In the genomic region with DNA sequence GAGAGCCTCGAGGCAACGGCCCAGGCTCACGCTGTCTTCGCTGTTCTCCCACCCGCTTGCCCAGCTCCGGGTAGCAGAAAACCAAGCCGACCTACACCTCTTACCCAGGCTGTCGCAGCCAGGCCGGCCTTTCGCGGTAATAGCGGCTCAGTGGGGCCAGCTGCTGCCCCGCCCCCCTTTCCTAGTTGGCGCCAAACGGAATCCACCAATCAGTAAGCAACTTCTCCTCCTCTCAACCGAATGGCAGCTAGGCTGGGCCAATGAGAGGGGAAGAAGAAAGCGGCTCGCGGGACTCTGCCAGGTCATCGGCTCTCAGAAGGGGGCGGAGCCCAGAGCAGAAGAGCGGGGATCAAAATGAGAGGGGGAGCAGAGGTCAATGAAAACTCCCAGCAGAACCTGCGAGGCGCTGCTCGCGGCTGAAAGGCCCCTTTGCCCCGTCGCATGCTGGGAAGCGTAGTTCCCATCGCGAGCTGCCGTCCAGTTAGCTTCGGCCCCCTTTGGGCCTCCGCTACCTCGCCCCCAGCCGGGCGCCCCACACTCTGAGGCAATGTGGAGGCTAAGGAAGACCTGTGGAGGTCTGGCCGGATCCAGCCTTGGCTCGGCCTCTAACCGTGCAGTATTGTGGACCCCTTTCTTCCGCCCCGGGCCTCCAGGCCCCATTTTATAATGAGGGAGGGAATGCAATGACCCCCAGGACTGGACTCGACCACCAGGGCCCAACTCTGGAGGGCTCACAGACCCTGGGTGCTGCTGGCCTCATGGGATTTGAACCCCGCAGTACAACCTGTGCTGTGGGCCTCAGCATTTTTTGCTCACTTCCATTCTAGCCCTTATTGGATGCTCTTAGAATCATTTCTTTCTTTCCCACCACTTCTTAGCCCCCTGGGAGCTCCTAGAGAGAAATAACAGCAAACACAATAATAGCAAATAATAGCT, we compare ENCODE assay signal across 1 cellular context.
TF ChIP-seq lines count a peak whose summit lies in the region.

A gene (minus strand): TSS at position 152 of the 936 bp plus-strand sequence. CDS start 470 bp downstream, outside the sequence.

TF ChIP-seq in K562, 482 proteins besides CTCF, POLR2A, EP300 and RAD21 (continued from another document and continues in another):
- TF ChIP-seq, protein P1, sequence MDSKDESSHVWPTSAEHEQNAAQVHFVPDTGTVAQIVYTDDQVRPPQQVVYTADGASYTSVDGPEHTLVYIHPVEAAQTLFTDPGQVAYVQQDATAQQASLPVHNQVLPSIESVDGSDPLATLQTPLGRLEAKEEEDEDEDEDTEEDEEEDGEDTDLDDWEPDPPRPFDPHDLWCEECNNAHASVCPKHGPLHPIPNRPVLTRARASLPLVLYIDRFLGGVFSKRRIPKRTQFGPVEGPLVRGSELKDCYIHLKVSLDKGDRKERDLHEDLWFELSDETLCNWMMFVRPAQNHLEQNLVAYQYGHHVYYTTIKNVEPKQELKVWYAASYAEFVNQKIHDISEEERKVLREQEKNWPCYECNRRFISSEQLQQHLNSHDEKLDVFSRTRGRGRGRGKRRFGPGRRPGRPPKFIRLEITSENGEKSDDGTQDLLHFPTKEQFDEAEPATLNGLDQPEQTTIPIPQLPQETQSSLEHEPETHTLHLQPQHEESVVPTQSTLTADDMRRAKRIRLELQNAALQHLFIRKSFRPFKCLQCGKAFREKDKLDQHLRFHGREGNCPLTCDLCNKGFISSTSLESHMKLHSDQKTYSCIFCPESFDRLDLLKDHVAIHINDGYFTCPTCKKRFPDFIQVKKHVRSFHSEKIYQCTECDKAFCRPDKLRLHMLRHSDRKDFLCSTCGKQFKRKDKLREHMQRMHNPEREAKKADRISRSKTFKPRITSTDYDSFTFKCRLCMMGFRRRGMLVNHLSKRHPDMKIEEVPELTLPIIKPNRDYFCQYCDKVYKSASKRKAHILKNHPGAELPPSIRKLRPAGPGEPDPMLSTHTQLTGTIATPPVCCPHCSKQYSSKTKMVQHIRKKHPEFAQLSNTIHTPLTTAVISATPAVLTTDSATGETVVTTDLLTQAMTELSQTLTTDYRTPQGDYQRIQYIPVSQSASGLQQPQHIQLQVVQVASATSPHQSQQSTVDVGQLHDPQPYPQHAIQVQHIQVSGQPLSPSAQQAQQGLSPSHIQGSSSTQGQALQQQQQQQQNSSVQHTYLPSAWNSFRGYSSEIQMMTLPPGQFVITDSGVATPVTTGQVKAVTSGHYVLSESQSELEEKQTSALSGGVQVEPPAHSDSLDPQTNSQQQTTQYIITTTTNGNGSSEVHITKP (IDR thresholded peaks at IDR 0.05; ENCODE audit: partially characterized antibody), result peak; percentile 17
- TF ChIP-seq NCOA6 (IDR thresholded peaks at IDR 0.05) (no peak), POLR2B (IDR thresholded peaks at IDR 0.05; ENCODE audit: low read depth, partially characterized antibody) (peak; percentile 38), ZNF311 (CRISPR knock-in tag; IDR thresholded peaks at IDR 0.05) (no peak), ARID1B (IDR thresholded peaks at IDR 0.05) (no peak), SP1 (CRISPR knock-in tag; IDR thresholded peaks at IDR 0.05) (peak; percentile 68; the same call in 1 of the 2 replicates), JUND (IDR thresholded peaks at IDR 0.05; ENCODE audit: borderline replicate concordance, low read depth, low read length) (peak; percentile 40), JUND (tag; IDR thresholded peaks at IDR 0.05; ENCODE audit: borderline replicate concordance, low read depth, low read length) (no peak; the same call in 2 of the 3 replicates), DMBX1 (CRISPR knock-in tag; IDR thresholded peaks at IDR 0.05; ENCODE audit: borderline replicate concordance) (no peak), ZNF507 (tag; conservative IDR thresholded peaks at IDR 0.05) (no peak), ELF4 (CRISPR knock-in tag; IDR thresholded peaks at IDR 0.05) (no peak), KLF13 (tag; IDR thresholded peaks at IDR 0.05; ENCODE audit: borderline replicate concordance, low read depth) (peak; percentile 100), JUNB (CRISPR knock-in tag; conservative IDR thresholded peaks at IDR 0.05) (no peak), SAP30 (IDR thresholded peaks at IDR 0.05; ENCODE audit: borderline replicate concordance, insufficient read depth, low read depth, low read length, poor library complexity, severe bottlenecking) (peak; percentile 99), FOS (IDR thresholded peaks at IDR 0.05; ENCODE audit: extremely low read depth, insufficient read length) (peak; percentile 80), PPARD (CRISPR knock-in tag; IDR thresholded peaks at IDR 0.05) (no peak), NR2C2 (CRISPR knock-in tag; IDR thresholded peaks at IDR 0.05) (peak; percentile 93), NR2C2 (tag; IDR thresholded peaks at IDR 0.05) (peak; percentile 98), KAT8 (IDR thresholded peaks at IDR 0.05; ENCODE audit: low read depth) (no peak), CCNT2 (IDR thresholded peaks at IDR 0.05; ENCODE audit: borderline replicate concordance, extremely low read depth, insufficient read length, low read depth, low read length) (no peak), ZNF444 (CRISPR knock-in tag; IDR thresholded peaks at IDR 0.05) (no peak), NFE2L1 (tag; IDR thresholded peaks at IDR 0.05; ENCODE audit: borderline replicate concordance, low read depth) (no peak), ILK (tag; IDR thresholded peaks at IDR 0.05; ENCODE audit: borderline replicate concordance, low read depth) (no peak), TCFL5 (CRISPR knock-in tag; conservative IDR thresholded peaks at IDR 0.05) (no peak), MYNN (IDR thresholded peaks at IDR 0.05) (no peak), MYNN (CRISPR knock-in tag; IDR thresholded peaks at IDR 0.05) (no peak), THRAP3 (IDR thresholded peaks at IDR 0.05; ENCODE audit: borderline replicate concordance) (no peak), GATAD2A (IDR thresholded peaks at IDR 0.05) (no peak), HCFC1 (IDR thresholded peaks at IDR 0.05; ENCODE audit: low read depth, low read length) (peak; percentile 91), NFIX (CRISPR knock-in tag; IDR thresholded peaks at IDR 0.05; ENCODE audit: low read depth) (no peak), ZBTB17 (CRISPR knock-in tag; IDR thresholded peaks at IDR 0.05) (peak; percentile 39; the same call in 1 of the 2 replicates), OTX1 (CRISPR knock-in tag; IDR thresholded peaks at IDR 0.05) (no peak), L3MBTL2 (IDR thresholded peaks at IDR 0.05) (peak; percentile 66; the same call in 1 of the 2 replicates)
- TF ChIP-seq, protein P2, sequence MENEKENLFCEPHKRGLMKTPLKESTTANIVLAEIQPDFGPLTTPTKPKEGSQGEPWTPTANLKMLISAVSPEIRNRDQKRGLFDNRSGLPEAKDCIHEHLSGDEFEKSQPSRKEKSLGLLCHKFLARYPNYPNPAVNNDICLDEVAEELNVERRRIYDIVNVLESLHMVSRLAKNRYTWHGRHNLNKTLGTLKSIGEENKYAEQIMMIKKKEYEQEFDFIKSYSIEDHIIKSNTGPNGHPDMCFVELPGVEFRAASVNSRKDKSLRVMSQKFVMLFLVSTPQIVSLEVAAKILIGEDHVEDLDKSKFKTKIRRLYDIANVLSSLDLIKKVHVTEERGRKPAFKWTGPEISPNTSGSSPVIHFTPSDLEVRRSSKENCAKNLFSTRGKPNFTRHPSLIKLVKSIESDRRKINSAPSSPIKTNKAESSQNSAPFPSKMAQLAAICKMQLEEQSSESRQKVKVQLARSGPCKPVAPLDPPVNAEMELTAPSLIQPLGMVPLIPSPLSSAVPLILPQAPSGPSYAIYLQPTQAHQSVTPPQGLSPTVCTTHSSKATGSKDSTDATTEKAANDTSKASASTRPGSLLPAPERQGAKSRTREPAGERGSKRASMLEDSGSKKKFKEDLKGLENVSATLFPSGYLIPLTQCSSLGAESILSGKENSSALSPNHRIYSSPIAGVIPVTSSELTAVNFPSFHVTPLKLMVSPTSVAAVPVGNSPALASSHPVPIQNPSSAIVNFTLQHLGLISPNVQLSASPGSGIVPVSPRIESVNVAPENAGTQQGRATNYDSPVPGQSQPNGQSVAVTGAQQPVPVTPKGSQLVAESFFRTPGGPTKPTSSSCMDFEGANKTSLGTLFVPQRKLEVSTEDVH (IDR thresholded peaks at IDR 0.05; ENCODE audit: low read depth, partially characterized antibody), result peak; percentile 99
- TF ChIP-seq, protein P3, sequence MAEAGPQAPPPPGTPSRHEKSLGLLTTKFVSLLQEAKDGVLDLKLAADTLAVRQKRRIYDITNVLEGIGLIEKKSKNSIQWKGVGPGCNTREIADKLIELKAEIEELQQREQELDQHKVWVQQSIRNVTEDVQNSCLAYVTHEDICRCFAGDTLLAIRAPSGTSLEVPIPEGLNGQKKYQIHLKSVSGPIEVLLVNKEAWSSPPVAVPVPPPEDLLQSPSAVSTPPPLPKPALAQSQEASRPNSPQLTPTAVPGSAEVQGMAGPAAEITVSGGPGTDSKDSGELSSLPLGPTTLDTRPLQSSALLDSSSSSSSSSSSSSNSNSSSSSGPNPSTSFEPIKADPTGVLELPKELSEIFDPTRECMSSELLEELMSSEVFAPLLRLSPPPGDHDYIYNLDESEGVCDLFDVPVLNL (CRISPR knock-in tag; IDR thresholded peaks at IDR 0.05; ENCODE audit: low read depth), result peak; percentile 98
- TF ChIP-seq, protein P4, sequence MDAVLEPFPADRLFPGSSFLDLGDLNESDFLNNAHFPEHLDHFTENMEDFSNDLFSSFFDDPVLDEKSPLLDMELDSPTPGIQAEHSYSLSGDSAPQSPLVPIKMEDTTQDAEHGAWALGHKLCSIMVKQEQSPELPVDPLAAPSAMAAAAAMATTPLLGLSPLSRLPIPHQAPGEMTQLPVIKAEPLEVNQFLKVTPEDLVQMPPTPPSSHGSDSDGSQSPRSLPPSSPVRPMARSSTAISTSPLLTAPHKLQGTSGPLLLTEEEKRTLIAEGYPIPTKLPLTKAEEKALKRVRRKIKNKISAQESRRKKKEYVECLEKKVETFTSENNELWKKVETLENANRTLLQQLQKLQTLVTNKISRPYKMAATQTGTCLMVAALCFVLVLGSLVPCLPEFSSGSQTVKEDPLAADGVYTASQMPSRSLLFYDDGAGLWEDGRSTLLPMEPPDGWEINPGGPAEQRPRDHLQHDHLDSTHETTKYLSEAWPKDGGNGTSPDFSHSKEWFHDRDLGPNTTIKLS (IDR thresholded peaks at IDR 0.05; ENCODE audit: borderline replicate concordance, low read depth), result peak; percentile 85; the same call in 1 of the 2 replicates
- TF ChIP-seq, protein P5, sequence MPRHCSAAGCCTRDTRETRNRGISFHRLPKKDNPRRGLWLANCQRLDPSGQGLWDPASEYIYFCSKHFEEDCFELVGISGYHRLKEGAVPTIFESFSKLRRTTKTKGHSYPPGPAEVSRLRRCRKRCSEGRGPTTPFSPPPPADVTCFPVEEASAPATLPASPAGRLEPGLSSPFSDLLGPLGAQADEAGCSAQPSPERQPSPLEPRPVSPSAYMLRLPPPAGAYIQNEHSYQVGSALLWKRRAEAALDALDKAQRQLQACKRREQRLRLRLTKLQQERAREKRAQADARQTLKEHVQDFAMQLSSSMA (CRISPR knock-in tag; IDR thresholded peaks at IDR 0.05), result no peak
- TF ChIP-seq, protein P6, sequence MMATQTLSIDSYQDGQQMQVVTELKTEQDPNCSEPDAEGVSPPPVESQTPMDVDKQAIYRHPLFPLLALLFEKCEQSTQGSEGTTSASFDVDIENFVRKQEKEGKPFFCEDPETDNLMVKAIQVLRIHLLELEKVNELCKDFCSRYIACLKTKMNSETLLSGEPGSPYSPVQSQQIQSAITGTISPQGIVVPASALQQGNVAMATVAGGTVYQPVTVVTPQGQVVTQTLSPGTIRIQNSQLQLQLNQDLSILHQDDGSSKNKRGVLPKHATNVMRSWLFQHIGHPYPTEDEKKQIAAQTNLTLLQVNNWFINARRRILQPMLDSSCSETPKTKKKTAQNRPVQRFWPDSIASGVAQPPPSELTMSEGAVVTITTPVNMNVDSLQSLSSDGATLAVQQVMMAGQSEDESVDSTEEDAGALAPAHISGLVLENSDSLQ (IDR thresholded peaks at IDR 0.05), result peak; percentile 98
- TF ChIP-seq, protein P7, sequence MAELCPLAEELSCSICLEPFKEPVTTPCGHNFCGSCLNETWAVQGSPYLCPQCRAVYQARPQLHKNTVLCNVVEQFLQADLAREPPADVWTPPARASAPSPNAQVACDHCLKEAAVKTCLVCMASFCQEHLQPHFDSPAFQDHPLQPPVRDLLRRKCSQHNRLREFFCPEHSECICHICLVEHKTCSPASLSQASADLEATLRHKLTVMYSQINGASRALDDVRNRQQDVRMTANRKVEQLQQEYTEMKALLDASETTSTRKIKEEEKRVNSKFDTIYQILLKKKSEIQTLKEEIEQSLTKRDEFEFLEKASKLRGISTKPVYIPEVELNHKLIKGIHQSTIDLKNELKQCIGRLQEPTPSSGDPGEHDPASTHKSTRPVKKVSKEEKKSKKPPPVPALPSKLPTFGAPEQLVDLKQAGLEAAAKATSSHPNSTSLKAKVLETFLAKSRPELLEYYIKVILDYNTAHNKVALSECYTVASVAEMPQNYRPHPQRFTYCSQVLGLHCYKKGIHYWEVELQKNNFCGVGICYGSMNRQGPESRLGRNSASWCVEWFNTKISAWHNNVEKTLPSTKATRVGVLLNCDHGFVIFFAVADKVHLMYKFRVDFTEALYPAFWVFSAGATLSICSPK (IDR thresholded peaks at IDR 0.05; ENCODE audit: borderline replicate concordance), result no peak
- TF ChIP-seq, protein P8, sequence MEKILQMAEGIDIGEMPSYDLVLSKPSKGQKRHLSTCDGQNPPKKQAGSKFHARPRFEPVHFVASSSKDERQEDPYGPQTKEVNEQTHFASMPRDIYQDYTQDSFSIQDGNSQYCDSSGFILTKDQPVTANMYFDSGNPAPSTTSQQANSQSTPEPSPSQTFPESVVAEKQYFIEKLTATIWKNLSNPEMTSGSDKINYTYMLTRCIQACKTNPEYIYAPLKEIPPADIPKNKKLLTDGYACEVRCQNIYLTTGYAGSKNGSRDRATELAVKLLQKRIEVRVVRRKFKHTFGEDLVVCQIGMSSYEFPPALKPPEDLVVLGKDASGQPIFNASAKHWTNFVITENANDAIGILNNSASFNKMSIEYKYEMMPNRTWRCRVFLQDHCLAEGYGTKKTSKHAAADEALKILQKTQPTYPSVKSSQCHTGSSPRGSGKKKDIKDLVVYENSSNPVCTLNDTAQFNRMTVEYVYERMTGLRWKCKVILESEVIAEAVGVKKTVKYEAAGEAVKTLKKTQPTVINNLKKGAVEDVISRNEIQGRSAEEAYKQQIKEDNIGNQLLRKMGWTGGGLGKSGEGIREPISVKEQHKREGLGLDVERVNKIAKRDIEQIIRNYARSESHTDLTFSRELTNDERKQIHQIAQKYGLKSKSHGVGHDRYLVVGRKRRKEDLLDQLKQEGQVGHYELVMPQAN (IDR thresholded peaks at IDR 0.05; ENCODE audit: borderline replicate concordance), result peak; percentile 96
- TF ChIP-seq, protein P9, sequence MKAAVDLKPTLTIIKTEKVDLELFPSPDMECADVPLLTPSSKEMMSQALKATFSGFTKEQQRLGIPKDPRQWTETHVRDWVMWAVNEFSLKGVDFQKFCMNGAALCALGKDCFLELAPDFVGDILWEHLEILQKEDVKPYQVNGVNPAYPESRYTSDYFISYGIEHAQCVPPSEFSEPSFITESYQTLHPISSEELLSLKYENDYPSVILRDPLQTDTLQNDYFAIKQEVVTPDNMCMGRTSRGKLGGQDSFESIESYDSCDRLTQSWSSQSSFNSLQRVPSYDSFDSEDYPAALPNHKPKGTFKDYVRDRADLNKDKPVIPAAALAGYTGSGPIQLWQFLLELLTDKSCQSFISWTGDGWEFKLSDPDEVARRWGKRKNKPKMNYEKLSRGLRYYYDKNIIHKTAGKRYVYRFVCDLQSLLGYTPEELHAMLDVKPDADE (conservative IDR thresholded peaks at IDR 0.05; ENCODE audit: control insufficient read depth, low read depth, low read length), result peak; percentile 74
